Comparison of ENCODE assay signal across 16 cellular contexts in the genomic region with DNA sequence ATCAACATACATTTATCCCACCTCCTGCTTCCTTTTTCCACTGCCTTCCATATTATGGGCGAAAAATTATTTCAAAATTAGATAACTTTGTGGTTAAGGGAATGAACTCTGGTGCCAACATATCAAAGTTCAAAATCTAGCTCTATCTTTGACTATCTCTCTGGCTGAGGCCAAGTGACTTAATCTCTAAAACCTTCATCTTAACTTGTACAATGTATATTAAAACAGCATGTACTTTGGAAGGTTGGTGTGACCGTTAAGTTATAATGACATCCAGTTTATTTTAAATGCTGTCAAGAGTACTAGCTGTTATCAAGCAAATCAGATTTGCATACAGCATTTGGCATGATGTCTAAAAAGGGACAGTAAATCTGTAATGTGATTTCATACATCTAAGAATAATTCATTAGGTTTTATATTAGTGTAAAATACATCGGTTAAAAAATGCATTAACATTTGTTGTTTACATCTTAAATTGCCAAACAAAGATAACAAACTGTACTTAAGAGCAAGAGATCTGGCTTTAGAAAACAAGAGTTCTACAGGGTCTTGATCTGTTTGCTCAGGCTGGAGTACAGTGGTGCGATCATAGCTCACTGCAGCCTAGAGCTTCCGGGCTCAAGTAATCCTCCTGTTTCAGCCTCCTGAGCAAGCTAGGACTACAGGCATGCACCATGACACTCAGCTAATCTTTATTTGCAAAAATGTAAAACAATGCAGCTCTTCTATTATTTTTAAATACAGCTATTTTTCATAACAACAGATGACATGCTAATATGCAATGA.
"Had no signal": no experiment of that assay in that cellular context is flagged by ENCODE, and none has a peak within 500 bp of the region (broad histone marks: within the 10 kb centered on the region; RNA-seq: fewer than 3 reads in every experiment).

No MANE protein-coding gene starts in this region.

- H3K27ac ChIP-seq: ascending aorta, neutrophil, parathyroid adenoma, testis had no signal

- H3K4me3 ChIP-seq: ascending aorta, smooth muscle cell, testis had no signal

- H3K4me3 Mint-ChIP-seq: activated naive CD4-positive, alpha-beta T cell treated with anti-CD3 and anti-CD28 coated beads, Interleukin-2, amount 50 U/mL, for 24 hours; immature natural killer cell; natural killer cell; stimulated activated effector memory CD8-positive, alpha-beta T cell treated with anti-CD3 and anti-CD28 coated beads, Interleukin-12 subunit alpha, Interleukin-12 subunit beta, amount 100 ng/mL, for 72 hours; T-helper 2 cell treated with Interferon-gamma antibody and Interleukin-4, amounts not matched to agents 5 μg/mL and 100 μg/mL, for 36 hours; type B pancreatic cell had no signal

- H3K36me3 Mint-ChIP-seq: activated naive CD4-positive, alpha-beta T cell treated with anti-CD3 and anti-CD28 coated beads, Interleukin-2, amount 50 U/mL, for 24 hours; immature natural killer cell; natural killer cell; stimulated activated effector memory CD8-positive, alpha-beta T cell treated with anti-CD3 and anti-CD28 coated beads, Interleukin-12 subunit alpha, Interleukin-12 subunit beta, amount 100 ng/mL, for 72 hours; type B pancreatic cell had no signal

- H3K4me2 ChIP-seq: smooth muscle cell had no signal

- H3K9me3 Mint-ChIP-seq: type B pancreatic cell had no signal

- H3K27ac Mint-ChIP-seq: activated naive CD4-positive, alpha-beta T cell treated with anti-CD3 and anti-CD28 coated beads, Interleukin-2, amount 50 U/mL, for 24 hours; immature natural killer cell; natural killer cell; stimulated activated effector memory CD8-positive, alpha-beta T cell treated with anti-CD3 and anti-CD28 coated beads, Interleukin-12 subunit alpha, Interleukin-12 subunit beta, amount 100 ng/mL, for 72 hours; T-helper 2 cell treated with Interferon-gamma antibody and Interleukin-4, amounts not matched to agents 5 μg/mL and 100 μg/mL, for 36 hours; type B pancreatic cell had no signal

- H3K4me1 ChIP-seq: ascending aorta, parathyroid adenoma, testis had no signal

- H3K79me2 ChIP-seq: parathyroid adenoma had no signal

- ATAC-seq: natural killer cell; sciatic nerve; stimulated activated effector memory CD8-positive, alpha-beta T cell treated with anti-CD3 and anti-CD28 coated beads, Interleukin-12 subunit alpha, Interleukin-12 subunit beta, amount 100 ng/mL, for 72 hours had no signal

- H3K36me3 ChIP-seq: ascending aorta, neutrophil had no signal

- H2AFZ ChIP-seq: parathyroid adenoma had no signal

- H3K27me3 Mint-ChIP-seq: activated naive CD4-positive, alpha-beta T cell treated with anti-CD3 and anti-CD28 coated beads, Interleukin-2, amount 50 U/mL, for 24 hours had no signal

- H3K4me1 Mint-ChIP-seq: activated naive CD4-positive, alpha-beta T cell treated with anti-CD3 and anti-CD28 coated beads, Interleukin-2, amount 50 U/mL, for 24 hours; immature natural killer cell; natural killer cell; stimulated activated effector memory CD8-positive, alpha-beta T cell treated with anti-CD3 and anti-CD28 coated beads, Interleukin-12 subunit alpha, Interleukin-12 subunit beta, amount 100 ng/mL, for 72 hours had no signal

- H3K27me3 ChIP-seq: ascending aorta, neutrophil, testis had no signal

- H3K9me3 ChIP-seq: ascending aorta, neutrophil, testis had no signal

- H3K9ac ChIP-seq: parathyroid adenoma had no signal

- DNase-seq: activated CD4-positive, alpha-beta T cell treated with anti-CD3 and anti-CD28 coated beads, Interleukin-2, amount 50 U/mL, for 48 hours; activated gamma-delta T cell; dermis blood vessel endothelial cell; immature natural killer cell; natural killer cell; stimulated activated CD4-positive, alpha-beta T cell treated with anti-CD3 and anti-CD28 coated beads, Interleukin-4, amount 100 ng/mL, for 24 hours; testis had no signal
